In genomic region chr7:154679689-154680088, GRCh38 we compare ENCODE assay signal across 26 cellular contexts.
"Had no signal": no experiment of that assay in that cellular context is flagged by ENCODE, and none has a peak within 500 bp of the region (broad histone marks: within the 10 kb centered on the region; RNA-seq: fewer than 3 reads in every experiment).

No MANE protein-coding gene starts in this region.

- FAIRE-seq: endometrium, kidney had no signal

- DNase-seq: colonic mucosa; cortex of kidney; effector CD8-positive, alpha-beta T cell; effector memory CD8-positive, alpha-beta T cell; endodermal cell; erythroblast; foreskin melanocyte; gastrocnemius medialis; glutamatergic neuron; head of caudate nucleus; heart right ventricle; hippocampal formation; islet precursor cell; kidney; kidney glomerular epithelial cell; left colon; left lung; left ventricle myocardium superior; lower lobe of right lung; mesenchymal stem cell; mucosa of descending colon; naive B cell; naive thymus-derived CD8-positive, alpha-beta T cell had no signal

- H3K4me1 ChIP-seq: colonic mucosa, gastrocnemius medialis, heart right ventricle, left lung, lower lobe of right lung had no signal

- ATAC-seq: effector memory CD8-positive, alpha-beta T cell; esophagus mucosa; gastrocnemius medialis; heart right ventricle; left colon; left lung; left ventricle myocardium superior; lower lobe of right lung; mucosa of descending colon; naive thymus-derived CD8-positive, alpha-beta T cell had no signal

- H3K9me3 ChIP-seq: colonic mucosa, gastrocnemius medialis, lower lobe of right lung, mucosa of descending colon had no signal

- H3K27me3 ChIP-seq: colonic mucosa, gastrocnemius medialis had no signal

- H3K36me3 ChIP-seq: colonic mucosa, gastrocnemius medialis, heart right ventricle, left lung, lower lobe of right lung had no signal

- H3K27ac ChIP-seq: colonic mucosa, epithelial cell of prostate, gastrocnemius medialis, heart right ventricle, left lung, lower lobe of right lung had no signal

- H3K4me3 ChIP-seq: colonic mucosa, gastrocnemius medialis, heart right ventricle, left lung, lower lobe of right lung, mucosa of descending colon had no signal
